Comparison of ENCODE assay signal across 15 cellular contexts in genomic region chr6:75213732-75214131, GRCh38. TPM values are rescaled to one million over a fixed set of nuclear protein-coding genes. Genes with fewer than 3 reads are reported as not detected.
A peak's percentile ranks its signal among the peaks of the same experiment; 100 is the strongest.
DNase-seq lines count a peak whose midpoint lies in the region; ATAC-seq, FAIRE-seq and TF ChIP-seq lines count a peak whose summit lies in the region.
"Had no signal": no experiment of that assay in that cellular context is flagged by ENCODE, and none has a peak within 500 bp of the region (broad histone marks: within the 10 kb centered on the region; RNA-seq: fewer than 3 reads in every experiment).

No MANE protein-coding gene starts in this region.

- CTCF ChIA-PET in Caco-2 (lab: Charles Lee), result no interaction called here

- no peaks in the 10 kb centered on the region for H3K9me3 Mint-ChIP-seq in Caco-2 (ENCODE audit: unreplicated experiment)

- no peak for FAIRE-seq in D721Med (lab: Jason Lieb, UNC)

- peak overlapping the region; percentile 2 for H2AK5ac ChIP-seq in mesenchymal stem cell (ENCODE audit: low read length, severe bottlenecking)

- no peak overlapping the region for H4K8ac ChIP-seq in mesenchymal stem cell (ENCODE audit: low read length)

- peaks cover 13% of the 10 kb centered on the region for H3K27me3 ChIP-seq in HUES64 (ENCODE audit: insufficient read depth, low read length)
- peaks cover 0 to 2% of the 10 kb centered on the region in 2 experiments for H3K27me3 ChIP-seq in mesenchymal stem cell (ENCODE audit: control insufficient read depth in 1 of 2, insufficient read depth in 1 of 2, low read length in 2 of 2)
- no peaks in the 10 kb centered on the region for H3K27me3 ChIP-seq in Caco-2 (replicated peaks; ENCODE audit: control insufficient read depth, insufficient read depth, low read length)
- H3K27me3 ChIP-seq: thyroid gland had no signal

- H3K4me1 Mint-ChIP-seq in Caco-2 (ENCODE audit: low read depth, unreplicated experiment), result peaks cover 14% of the 10 kb centered on the region

- intact Hi-C loops in Caco-2 (cut with micrococcal nuclease; ENCODE audit: unreplicated experiment), result no loop called here

- H2BK15ac ChIP-seq in mesenchymal stem cell (ENCODE audit: low read depth, poor library complexity, severe bottlenecking), result no peak overlapping the region

- H2BK5ac ChIP-seq in mesenchymal stem cell (ENCODE audit: low read depth, low read length, poor library complexity, severe bottlenecking), result no peak overlapping the region

- H3K4me1 ChIP-seq in HUES64 (ENCODE audit: insufficient read depth, low read length) (peaks cover 28% of the 10 kb centered on the region), mesenchymal stem cell (ENCODE audit: control insufficient read depth, insufficient read depth, low read depth, low read length) (peaks cover under 1% of the 10 kb centered on the region), Caco-2 (peaks cover 8% of the 10 kb centered on the region)

- H3K9me3 ChIP-seq in HUES64 (ENCODE audit: insufficient read depth, low read depth, low read length) (no peaks in the 10 kb centered on the region), mesenchymal stem cell (ENCODE audit: control insufficient read depth, low read length) (no peaks in the 10 kb centered on the region), Caco-2 (no peaks in the 10 kb centered on the region)
- H3K9me3 ChIP-seq: lower lobe of right lung, thyroid gland had no signal

- H3K9ac ChIP-seq in HUES64 (ENCODE audit: low read depth, low read length), result no peak overlapping the region
- no peak overlapping the region for H3K9ac ChIP-seq in mesenchymal stem cell (ENCODE audit: low read length)

- H3K4me3 ChIP-seq in HUES64 (ENCODE audit: low read length), result no peak overlapping the region
- no peak overlapping the region for H3K4me3 ChIP-seq in mesenchymal stem cell (ENCODE audit: insufficient read depth in 1 of 2, low read depth in 1 of 2, low read length in 2 of 2)
- no peak overlapping the region for H3K4me3 ChIP-seq in Caco-2 (ENCODE audit: low read depth, low read length)
- H3K4me3 ChIP-seq: lower lobe of right lung, skin epidermis, thyroid gland had no signal

- H2AFZ ChIP-seq in mesenchymal stem cell (ENCODE audit: low read depth, low read length), result no peak overlapping the region

- H3K27ac ChIP-seq in HUES64 (ENCODE audit: low read depth, low read length) (peak overlapping the region; percentile 47; the same call in 1 of the 2 replicates), mesenchymal stem cell (ENCODE audit: low read length, poor library complexity, severe bottlenecking) (no peak overlapping the region)
- H3K27ac ChIP-seq: 22Rv1, lower lobe of right lung, thyroid gland had no signal

- H4K91ac ChIP-seq in mesenchymal stem cell (ENCODE audit: low read length), result no peak overlapping the region

- no TSS peak for BruUV-seq in Caco-2 (replicated peaks; lab: Mats Ljungman, UMichigan)

- H3K4me2 ChIP-seq in mesenchymal stem cell (ENCODE audit: low read length, poor library complexity, severe bottlenecking), result no peak overlapping the region

- no peaks in the 10 kb centered on the region for H3K36me3 ChIP-seq in HUES64 (ENCODE audit: insufficient read depth, low read length)
- no peaks in the 10 kb centered on the region for H3K36me3 ChIP-seq in mesenchymal stem cell (ENCODE audit: control insufficient read depth in 1 of 2, insufficient read depth in 2 of 2, low read depth in 1 of 2, low read length in 2 of 2)
- H3K36me3 ChIP-seq in Caco-2 (ENCODE audit: control insufficient read depth, insufficient read depth, low read length), result no peaks in the 10 kb centered on the region
- H3K36me3 ChIP-seq: lower lobe of right lung, thyroid gland had no signal

- H3K36me3 Mint-ChIP-seq in Caco-2 (ENCODE audit: insufficient read depth, unreplicated experiment), result no peaks in the 10 kb centered on the region

- H3K4ac ChIP-seq in mesenchymal stem cell (ENCODE audit: low read depth in 1 of 2, low read length in 2 of 2), result peak overlapping the region in 1 of 2 experiments; percentile 53

- peak overlapping the region in 1 of 2 experiments; percentile 29 for H2BK12ac ChIP-seq in mesenchymal stem cell (ENCODE audit: low read length in 2 of 2)

- no peak overlapping the region for H3K18ac ChIP-seq in mesenchymal stem cell (ENCODE audit: low read depth in 1 of 2, low read length in 2 of 2)

- DNase-seq in DMS 273 (lab: John Stamatoyannopoulos, UW; ENCODE audit: unreplicated experiment) (peak; percentile 6), DMS 273 treated with DMSO at 0.1 percent for 48 hours (lab: John Stamatoyannopoulos, UW) (no peak), mesenchymal stem cell (no peak), D721Med (ENCODE audit: insufficient read length, low spot score) (no peak), Caco-2 (no peak)
- DNase-seq: COR-L47, KG1, lower lobe of right lung, NCI-H2107, thyroid gland had no signal

- WGBS in HUES64, result 90% methylated on average over 2 of the region's 2 CpGs
- WGBS in mesenchymal stem cell, result 88% methylated on average over 1 of the region's 2 CpGs

- H3K23ac ChIP-seq in mesenchymal stem cell (ENCODE audit: low read length in 2 of 2), result no peak overlapping the region

- ATAC-seq in GM21367 (IDR thresholded peaks at IDR 0.05; ENCODE audit: unreplicated experiment) (peak; percentile 70), HG02610 (IDR thresholded peaks at IDR 0.05; ENCODE audit: unreplicated experiment) (no peak)
- ATAC-seq: lower lobe of right lung had no signal

- H3K27ac Mint-ChIP-seq in Caco-2 (ENCODE audit: unreplicated experiment), result no peak overlapping the region

- peaks cover 3% of the 10 kb centered on the region for H3K27me3 Mint-ChIP-seq in Caco-2 (ENCODE audit: insufficient read depth, unreplicated experiment)

- H3K14ac ChIP-seq in mesenchymal stem cell (ENCODE audit: low read length in 2 of 2), result peak overlapping the region in 1 of 2 experiments; percentile 11

- TF ChIP-seq CTCF in D721Med (IDR thresholded peaks at IDR 0.05; ENCODE audit: insufficient read depth, missing control alignments) (no peak), Caco-2 (IDR thresholded peaks at IDR 0.05; ENCODE audit: insufficient read depth in 1 of 2, low read depth in 1 of 2, low read length in 1 of 2, severe bottlenecking in 1 of 2, unreplicated experiment in 1 of 2) (no peak)

- H2BK120ac ChIP-seq in mesenchymal stem cell (ENCODE audit: low read depth, low read length), result no peak overlapping the region

- POLR2A ChIA-PET in Caco-2 (lab: Charles Lee), result no interaction called here

- H3K79me1 ChIP-seq in mesenchymal stem cell (replicated peaks; ENCODE audit: low read length, poor library complexity, severe bottlenecking), result no peaks in the 10 kb centered on the region

- H3K4me3 Mint-ChIP-seq in Caco-2 (ENCODE audit: unreplicated experiment), result no peak overlapping the region

RNA-seq across cellular contexts. Expression of gene COL12A1, which starts 7.9 kb away (rescaled TPM):
- 1.5 TPM for polyA plus RNA-seq in HUES64 (2013, experiment 1 of 2)
- polyA plus RNA-seq in HUES64 (2013, experiment 2 of 2), result 2.2 TPM
- polyA plus RNA-seq in mesenchymal stem cell (2013, experiment 1 of 2), result 353 TPM
- polyA plus RNA-seq in mesenchymal stem cell (2013, experiment 2 of 2), result 326 TPM
- total RNA-seq in Caco-2 (2022), result 61.8 and 68.0 TPM in 2 replicates

RNA-seq across cellular contexts. Expression of gene COX7A2, which starts 29.9 kb away (rescaled TPM):
- polyA plus RNA-seq in HUES64 (2013, experiment 1 of 2), result 230 TPM
- 208 TPM for polyA plus RNA-seq in HUES64 (2013, experiment 2 of 2)
- polyA plus RNA-seq in mesenchymal stem cell (2013, experiment 1 of 2), result 986 TPM
- polyA plus RNA-seq in mesenchymal stem cell (2013, experiment 2 of 2), result 1,021 TPM
- total RNA-seq in Caco-2 (2022), result 381 and 385 TPM in 2 replicates
